ENCODE assay signal across 1 cellular context in genomic region chr6:100785982-100786381, GRCh38.
TF ChIP-seq lines count a peak whose summit lies in the region.

No MANE protein-coding gene starts in this region.

TF ChIP-seq in WTC11, 78 proteins besides CTCF, POLR2A, EP300 and RAD21 (continued from another document):
- TF ChIP-seq IRF2 (CRISPR knock-in tag; IDR thresholded peaks at IDR 0.05; ENCODE audit: borderline replicate concordance, low read depth) = no peak
- TF ChIP-seq ELF4 (CRISPR knock-in tag; IDR thresholded peaks at IDR 0.05; ENCODE audit: low read depth) = no peak
- TF ChIP-seq, protein P1, sequence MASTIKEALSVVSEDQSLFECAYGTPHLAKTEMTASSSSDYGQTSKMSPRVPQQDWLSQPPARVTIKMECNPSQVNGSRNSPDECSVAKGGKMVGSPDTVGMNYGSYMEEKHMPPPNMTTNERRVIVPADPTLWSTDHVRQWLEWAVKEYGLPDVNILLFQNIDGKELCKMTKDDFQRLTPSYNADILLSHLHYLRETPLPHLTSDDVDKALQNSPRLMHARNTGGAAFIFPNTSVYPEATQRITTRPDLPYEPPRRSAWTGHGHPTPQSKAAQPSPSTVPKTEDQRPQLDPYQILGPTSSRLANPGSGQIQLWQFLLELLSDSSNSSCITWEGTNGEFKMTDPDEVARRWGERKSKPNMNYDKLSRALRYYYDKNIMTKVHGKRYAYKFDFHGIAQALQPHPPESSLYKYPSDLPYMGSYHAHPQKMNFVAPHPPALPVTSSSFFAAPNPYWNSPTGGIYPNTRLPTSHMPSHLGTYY (CRISPR knock-in tag; IDR thresholded peaks at IDR 0.05) = no peak
